Comparison of ENCODE assay signal across 16 cellular contexts in genomic region chr5:56696900-56697299, GRCh38.
DNase-seq lines count a peak whose midpoint lies in the region; ATAC-seq and TF ChIP-seq lines count a peak whose summit lies in the region.
"Had no signal": no experiment of that assay in that cellular context is flagged by ENCODE, and none has a peak within 500 bp of the region (broad histone marks: within the 10 kb centered on the region; RNA-seq: fewer than 3 reads in every experiment).

No MANE protein-coding gene starts in this region.

- no peaks in the 10 kb centered on the region for H4K20me1 ChIP-seq in BLaER1 treated with 17β-estradiol and CSF1 and Interleukin-3, amounts not matched to agents 10 nM and 100 nM

- H3K27ac Mint-ChIP-seq in chondrocyte (ENCODE audit: unreplicated experiment), result peak overlapping the region; percentile 63
- peak overlapping the region; percentile 89 for H3K27ac Mint-ChIP-seq in mesothelial cell of epicardium
- H3K27ac Mint-ChIP-seq: effector memory CD8-positive, alpha-beta T cell had no signal

- H3K9me3 Mint-ChIP-seq in chondrocyte (ENCODE audit: low read depth) (no peaks in the 10 kb centered on the region), mesothelial cell of epicardium (no peaks in the 10 kb centered on the region)
- H3K9me3 Mint-ChIP-seq: effector memory CD8-positive, alpha-beta T cell; neural crest cell had no signal

- H3K9me3 ChIP-seq in BLaER1 treated with 17β-estradiol and CSF1 and Interleukin-3, amounts not matched to agents 10 nM and 100 nM (replicated peaks in 1 of 11), result peaks cover 0 to 7% (median 0%) of the 10 kb centered on the region in 11 experiments; a peak in 4 of 22 replicates
- H3K9me3 ChIP-seq: gastroesophageal sphincter had no signal

- H3K36me3 Mint-ChIP-seq in chondrocyte (ENCODE audit: low read depth) (no peaks in the 10 kb centered on the region), mesothelial cell of epicardium (no peaks in the 10 kb centered on the region)

- DNase-seq in M059J (ENCODE audit: low read depth) (peak; percentile 16), chondrocyte (ENCODE audit: low spot score) (no peak), mesothelial cell of epicardium (ENCODE audit: low spot score in 2 of 2, unreplicated experiment in 2 of 2) (peak in 1 of 2 experiments; percentile 50), OCI-M2 (lab: John Stamatoyannopoulos, UW; ENCODE audit: unreplicated experiment) (no peak), hippocampal formation (lab: John Stamatoyannopoulos, UW) (no peak)
- no peak for DNase-seq in stimulated activated CD4-positive, alpha-beta T cell treated with anti-CD3 and anti-CD28 coated beads, Interleukin-1b, Interleukin-23, amount 100 ng/mL, for 48 hours
- DNase-seq: activated naive CD4-positive, alpha-beta T cell treated with anti-CD3 and anti-CD28 coated beads, Interleukin-2, amount 50 U/mL, for 16 hours; effector memory CD8-positive, alpha-beta T cell; mammary epithelial cell; NCI-H187; NCI-H524 treated with DMSO at 0.1 percent for 48 hours had no signal

- H3K36me3 ChIP-seq in BLaER1 treated with 17β-estradiol and CSF1 and Interleukin-3, amounts not matched to agents 10 nM and 100 nM, result no peaks in the 10 kb centered on the region
- H3K36me3 ChIP-seq: cardiac muscle cell, gastroesophageal sphincter had no signal

- TF ChIP-seq CTCF in chondrocyte (IDR thresholded peaks at IDR 0.05) (no peak), mesothelial cell of epicardium (IDR thresholded peaks at IDR 0.05; ENCODE audit: unreplicated experiment) (no peak)

- H3K4me3 ChIP-seq in BLaER1 treated with 17β-estradiol and CSF1 and Interleukin-3, amounts not matched to agents 10 nM and 100 nM, result no peak overlapping the region
- H3K4me3 ChIP-seq: cardiac muscle cell, gastroesophageal sphincter had no signal

- peak overlapping the region in 10 of 11 experiments; percentile 2 to 85 (median 70); a peak in 19 of 22 replicates for H3K27ac ChIP-seq in BLaER1 treated with 17β-estradiol and CSF1 and Interleukin-3, amounts not matched to agents 10 nM and 100 nM
- H3K27ac ChIP-seq: cardiac muscle cell, gastroesophageal sphincter had no signal

- H3K4me1 Mint-ChIP-seq in chondrocyte (ENCODE audit: low read depth), result peaks cover 41% of the 10 kb centered on the region
- H3K4me1 Mint-ChIP-seq in mesothelial cell of epicardium, result peaks cover 29% of the 10 kb centered on the region

- H3K4me2 ChIP-seq in BLaER1 treated with 17β-estradiol and CSF1 and Interleukin-3, amounts not matched to agents 10 nM and 100 nM, result peak overlapping the region; percentile 38 to 86 (median 71)

- no peaks in the 10 kb centered on the region for H3K27me3 Mint-ChIP-seq in chondrocyte (ENCODE audit: low read depth)
- H3K27me3 Mint-ChIP-seq in mesothelial cell of epicardium (ENCODE audit: low read depth), result no peaks in the 10 kb centered on the region

- no peak overlapping the region for H3K4me3 Mint-ChIP-seq in chondrocyte (ENCODE audit: unreplicated experiment)
- no peak overlapping the region for H3K4me3 Mint-ChIP-seq in mesothelial cell of epicardium
- H3K4me3 Mint-ChIP-seq: effector memory CD8-positive, alpha-beta T cell; neural crest cell had no signal

- no peaks in the 10 kb centered on the region for H3K27me3 ChIP-seq in BLaER1 treated with 17β-estradiol and CSF1 and Interleukin-3, amounts not matched to agents 10 nM and 100 nM
- H3K27me3 ChIP-seq: cardiac muscle cell, gastroesophageal sphincter had no signal

- peak overlapping the region in 8 of 11 experiments; percentile 10 to 62 (median 36); a peak in 10 of 22 replicates for H3K9ac ChIP-seq in BLaER1 treated with 17β-estradiol and CSF1 and Interleukin-3, amounts not matched to agents 10 nM and 100 nM

- no peak for ATAC-seq in HG03457 (IDR thresholded peaks at IDR 0.05; ENCODE audit: unreplicated experiment)
- ATAC-seq: effector memory CD8-positive, alpha-beta T cell; gastroesophageal sphincter had no signal

- H3K4me1 ChIP-seq in BLaER1 treated with 17β-estradiol and CSF1 and Interleukin-3, amounts not matched to agents 10 nM and 100 nM, result peaks cover 86 to 100% (median 93%) of the 10 kb centered on the region in 10 experiments
